Comparison of ENCODE assay signal across 24 cellular contexts in genomic region chr9:122221223-122221811, GRCh38. TPM values are rescaled to one million over a fixed set of nuclear protein-coding genes. Genes with fewer than 3 reads are reported as not detected.
DNase-seq lines count a peak whose midpoint lies in the region; TF ChIP-seq lines count a peak whose summit lies in the region.
"Had no signal": no experiment of that assay in that cellular context is flagged by ENCODE, and none has a peak within 500 bp of the region (broad histone marks: within the 10 kb centered on the region; RNA-seq: fewer than 3 reads in every experiment).

No MANE protein-coding gene starts in this region.

- no peak overlapping the region for H3K27ac Mint-ChIP-seq in activated T-helper 1 cell treated with anti-CD3 and anti-CD28 coated beads, Interleukin-12 subunit alpha, Interleukin-12 subunit beta, Interleukin-2, Interleukin-4 antibody, amounts not matched to agents 30 ng/mL and 10 ng/mL and 1 ng/mL, durations not matched to agents 14 hours and 24 hours and 36 hours
- H3K27ac Mint-ChIP-seq: activated naive CD4-positive, alpha-beta T cell treated with anti-CD3 and anti-CD28 coated beads, Interleukin-2, amount 10 ng/mL, durations not matched to agents 7 days and 5 days; immature natural killer cell had no signal

- no peak overlapping the region for H2BK15ac ChIP-seq in neuronal stem cell (ENCODE audit: low read length)

- H3K4ac ChIP-seq in neuronal stem cell (ENCODE audit: low read length), result no peak overlapping the region

- no peaks in the 10 kb centered on the region for H3K9me3 Mint-ChIP-seq in activated T-helper 1 cell treated with anti-CD3 and anti-CD28 coated beads, Interleukin-12 subunit alpha, Interleukin-12 subunit beta, Interleukin-2, Interleukin-4 antibody, amounts not matched to agents 30 ng/mL and 10 ng/mL and 1 ng/mL, durations not matched to agents 14 hours and 24 hours and 36 hours
- H3K9me3 Mint-ChIP-seq: activated naive CD4-positive, alpha-beta T cell treated with anti-CD3 and anti-CD28 coated beads, Interleukin-2, amount 10 ng/mL, durations not matched to agents 7 days and 5 days had no signal

- in situ Hi-C loops in GM13977 (cut with MboI; ENCODE audit: low pct_unique_long_range_greater_than_20kb, low sequenced_read_pairs, unreplicated experiment), result no loop called here

- DNase-seq in GM13977 (ENCODE audit: low spot score), result peak; percentile 23
- peak; percentile 18 for DNase-seq in NCI-H2171 (lab: John Stamatoyannopoulos, UW)
- DNase-seq in neuronal stem cell (ENCODE audit: low spot score), result no peak
- DNase-seq in activated T-cell treated with anti-CD3 and anti-CD28 coated beads, Interleukin-2, amount 50 U/mL, for 1 hour, result no peak
- no peak for DNase-seq in activated T-helper 1 cell treated with anti-CD3 and anti-CD28 coated beads, Interleukin-12 subunit alpha, Interleukin-12 subunit beta, Interleukin-2, Interleukin-4 antibody, amounts not matched to agents 30 ng/mL and 10 ng/mL and 1 ng/mL, durations not matched to agents 14 hours and 24 hours and 36 hours (ENCODE audit: low spot score)
- no peak for DNase-seq in BE2C
- DNase-seq: activated CD4-positive, alpha-beta T cell treated with anti-CD3 and anti-CD28 coated beads, Interleukin-2, amount 50 U/mL, for 48 hours; activated naive CD4-positive, alpha-beta T cell treated with anti-CD3 and anti-CD28 coated beads, Interleukin-2, amount 10 ng/mL, durations not matched to agents 7 days and 5 days; activated T-cell treated with anti-CD3 and anti-CD28 coated beads for 4 hours; aorta; DMS79; foreskin fibroblast; immature natural killer cell; KG1; NCI-H1092; NCI-H2029 treated with DMSO at 0.1 percent for 48 hours; NCI-H510A treated with DMSO at 0.1 percent for 48 hours; spleen; T-helper 1 cell had no signal

- H3K23ac ChIP-seq in neuronal stem cell (ENCODE audit: low read depth, low read length, poor library complexity), result no peak overlapping the region

- intact Hi-C loops in activated T-helper 1 cell treated with anti-CD3 and anti-CD28 coated beads, Interleukin-12 subunit alpha, Interleukin-12 subunit beta, Interleukin-2, Interleukin-4 antibody, amounts not matched to agents 30 ng/mL and 10 ng/mL and 1 ng/mL, durations not matched to agents 14 hours and 24 hours and 36 hours (cut with micrococcal nuclease), result no loop called here

- peak overlapping the region; percentile 44 for H2AFZ ChIP-seq in neuronal stem cell (ENCODE audit: low read length)

- H3K4me1 ChIP-seq in iPS-15b (ENCODE audit: control insufficient read depth, insufficient read depth, low read length) (peaks cover 10% of the 10 kb centered on the region), neuronal stem cell (ENCODE audit: control insufficient read depth in 2 of 2, insufficient read depth in 1 of 2, low read depth in 1 of 2, low read length in 2 of 2) (peaks cover 6% of the 10 kb centered on the region in 2 donors), BE2C (no peaks in the 10 kb centered on the region)
- H3K4me1 ChIP-seq: HAP-1 had no signal

- H3K18ac ChIP-seq in neuronal stem cell (ENCODE audit: low read length), result peak overlapping the region; percentile 16

- H2BK5ac ChIP-seq in neuronal stem cell (ENCODE audit: low read length), result no peak overlapping the region

- no peak overlapping the region for H4K91ac ChIP-seq in neuronal stem cell (ENCODE audit: low read depth, low read length, poor library complexity)

- H3K27ac ChIP-seq in neuronal stem cell (replicated peaks; ENCODE audit: low read length), result no peak overlapping the region
- H3K27ac ChIP-seq: C4-2B, spleen, thoracic aorta, VCaP had no signal

- peak overlapping the region; percentile 43 for H3K4me3 ChIP-seq in iPS-15b (ENCODE audit: low read depth, low read length)
- H3K4me3 ChIP-seq in neuronal stem cell (ENCODE audit: low read length in 2 of 2), result no peak overlapping the region
- H3K4me3 ChIP-seq in BE2C (ENCODE audit: low read depth, low read length), result no peak overlapping the region
- H3K4me3 ChIP-seq: HAP-1, thoracic aorta had no signal

- no peak overlapping the region for H3K9ac ChIP-seq in iPS-15b (ENCODE audit: low read depth, low read length)
- H3K9ac ChIP-seq in neuronal stem cell (ENCODE audit: low read depth, low read length, poor library complexity), result no peak overlapping the region

- no peak overlapping the region for H4K8ac ChIP-seq in neuronal stem cell (ENCODE audit: low read depth, low read length)

- H3K4me1 Mint-ChIP-seq in activated T-helper 1 cell treated with anti-CD3 and anti-CD28 coated beads, Interleukin-12 subunit alpha, Interleukin-12 subunit beta, Interleukin-2, Interleukin-4 antibody, amounts not matched to agents 30 ng/mL and 10 ng/mL and 1 ng/mL, durations not matched to agents 14 hours and 24 hours and 36 hours (ENCODE audit: low read depth), result peaks cover 27% of the 10 kb centered on the region

- H2AK5ac ChIP-seq in neuronal stem cell (ENCODE audit: low read depth, low read length), result no peak overlapping the region

- H3K79me1 ChIP-seq in neuronal stem cell (ENCODE audit: low read depth, low read length), result no peaks in the 10 kb centered on the region

- no peak overlapping the region for H2BK120ac ChIP-seq in neuronal stem cell (ENCODE audit: low read depth, low read length)

- no peak for TF ChIP-seq CTCF in GM13977 (IDR thresholded peaks at IDR 0.05; ENCODE audit: extremely low read depth, insufficient read depth, missing control alignments)
- no peak for TF ChIP-seq CTCF in BE2C (IDR thresholded peaks at IDR 0.05; ENCODE audit: low read depth, low read length)

- H3K36me3 Mint-ChIP-seq in activated T-helper 1 cell treated with anti-CD3 and anti-CD28 coated beads, Interleukin-12 subunit alpha, Interleukin-12 subunit beta, Interleukin-2, Interleukin-4 antibody, amounts not matched to agents 30 ng/mL and 10 ng/mL and 1 ng/mL, durations not matched to agents 14 hours and 24 hours and 36 hours (ENCODE audit: low read depth), result peaks cover 3% of the 10 kb centered on the region
- H3K36me3 Mint-ChIP-seq: activated naive CD4-positive, alpha-beta T cell treated with anti-CD3 and anti-CD28 coated beads, Interleukin-2, amount 10 ng/mL, durations not matched to agents 7 days and 5 days; immature natural killer cell had no signal

- peaks cover 99% of the 10 kb centered on the region for H3K27me3 ChIP-seq in iPS-15b (ENCODE audit: control insufficient read depth, insufficient read depth, low read length)
- peaks cover 78 to 100% (median 99%) of the 10 kb centered on the region in 3 experiments for H3K27me3 ChIP-seq in neuronal stem cell (ENCODE audit: control insufficient read depth in 3 of 3, insufficient read depth in 3 of 3, low read depth in 1 of 3, low read length in 3 of 3)
- H3K27me3 ChIP-seq in BE2C, result peaks cover 100% of the 10 kb centered on the region

- H3K4me3 Mint-ChIP-seq in activated T-helper 1 cell treated with anti-CD3 and anti-CD28 coated beads, Interleukin-12 subunit alpha, Interleukin-12 subunit beta, Interleukin-2, Interleukin-4 antibody, amounts not matched to agents 30 ng/mL and 10 ng/mL and 1 ng/mL, durations not matched to agents 14 hours and 24 hours and 36 hours, result no peak overlapping the region
- H3K4me3 Mint-ChIP-seq: activated naive CD4-positive, alpha-beta T cell treated with anti-CD3 and anti-CD28 coated beads, Interleukin-2, amount 10 ng/mL, durations not matched to agents 7 days and 5 days; immature natural killer cell had no signal

- no peak overlapping the region for H2BK12ac ChIP-seq in neuronal stem cell (ENCODE audit: low read length)

- no peaks in the 10 kb centered on the region for H3K9me3 ChIP-seq in iPS-15b (ENCODE audit: control insufficient read depth, insufficient read depth, low read length)
- H3K9me3 ChIP-seq in neuronal stem cell (replicated peaks in 1 of 2; ENCODE audit: control insufficient read depth in 2 of 2, insufficient read depth in 1 of 2, low read depth in 1 of 2, low read length in 2 of 2), result peaks cover 2 to 3% of the 10 kb centered on the region in 2 donors
- peaks cover 5% of the 10 kb centered on the region; the same call in 1 of the 2 replicates for H3K9me3 ChIP-seq in BE2C
- H3K9me3 ChIP-seq: HAP-1, spleen, thoracic aorta had no signal

- no peak overlapping the region for H3K14ac ChIP-seq in neuronal stem cell (ENCODE audit: low read length)

- H3K4me2 ChIP-seq in neuronal stem cell (ENCODE audit: insufficient read depth, low read length, poor library complexity, severe bottlenecking), result peak overlapping the region; percentile 63

- H3K27me3 Mint-ChIP-seq in activated T-helper 1 cell treated with anti-CD3 and anti-CD28 coated beads, Interleukin-12 subunit alpha, Interleukin-12 subunit beta, Interleukin-2, Interleukin-4 antibody, amounts not matched to agents 30 ng/mL and 10 ng/mL and 1 ng/mL, durations not matched to agents 14 hours and 24 hours and 36 hours (ENCODE audit: insufficient read depth), result peaks cover 72% of the 10 kb centered on the region

- WGBS in neuronal stem cell (ENCODE audit: extremely low coverage in 2 of 2, insufficient read length in 2 of 2, insufficient replicate concordance in 1 of 2), 2 donors, result no CpG with 5 or more reads among the region's 26 CpGs

- no peaks in the 10 kb centered on the region for H3K36me3 ChIP-seq in iPS-15b (ENCODE audit: control insufficient read depth, insufficient read depth, low read length)
- no peaks in the 10 kb centered on the region for H3K36me3 ChIP-seq in neuronal stem cell (replicated peaks in 1 of 2; ENCODE audit: control insufficient read depth in 2 of 2, insufficient read depth in 2 of 2, low read length in 2 of 2)
- H3K36me3 ChIP-seq in BE2C, result no peaks in the 10 kb centered on the region
- H3K36me3 ChIP-seq: HAP-1, spleen, thoracic aorta had no signal

RNA-seq across cellular contexts. Expression of gene LHX6, which starts 7.4 kb away (rescaled TPM):
- 0.04 TPM for polyA plus RNA-seq in neuronal stem cell (2013, experiment 1 of 2)
- polyA plus RNA-seq in neuronal stem cell (2013, experiment 2 of 2), result 0.12 TPM
- total RNA-seq in activated T-helper 1 cell treated with anti-CD3 and anti-CD28 coated beads, Interleukin-12 subunit alpha, Interleukin-12 subunit beta, Interleukin-2, Interleukin-4 antibody, amounts not matched to agents 30 ng/mL and 10 ng/mL and 1 ng/mL, durations not matched to agents 14 hours and 24 hours and 36 hours, result 0.08 TPM in 1 of 2 replicates, not detected in the other
- 0.17 TPM for polyA plus RNA-seq in BE2C (2012; ENCODE audit: insufficient read depth, insufficient read length, low read depth)
- polyA plus RNA-seq: aorta, immature natural killer cell had no signal

RNA-seq across cellular contexts. Expression of gene RBM18, which starts 43.3 kb away (rescaled TPM):
- 12.7 TPM for polyA plus RNA-seq in neuronal stem cell (2013, experiment 1 of 2)
- 12.1 TPM for polyA plus RNA-seq in neuronal stem cell (2013, experiment 2 of 2)
- 29.9 and 31.5 TPM in 2 replicates for total RNA-seq in activated T-helper 1 cell treated with anti-CD3 and anti-CD28 coated beads, Interleukin-12 subunit alpha, Interleukin-12 subunit beta, Interleukin-2, Interleukin-4 antibody, amounts not matched to agents 30 ng/mL and 10 ng/mL and 1 ng/mL, durations not matched to agents 14 hours and 24 hours and 36 hours
- 57.4 TPM for polyA plus RNA-seq in BE2C (2012; ENCODE audit: insufficient read depth, insufficient read length, low read depth)

RNA-seq across cellular contexts. Expression of gene MRRF, which starts 43.4 kb away (rescaled TPM):
- polyA plus RNA-seq in neuronal stem cell (2013, experiment 1 of 2), result 21.2 TPM
- 23.2 TPM for polyA plus RNA-seq in neuronal stem cell (2013, experiment 2 of 2)
- total RNA-seq in activated T-helper 1 cell treated with anti-CD3 and anti-CD28 coated beads, Interleukin-12 subunit alpha, Interleukin-12 subunit beta, Interleukin-2, Interleukin-4 antibody, amounts not matched to agents 30 ng/mL and 10 ng/mL and 1 ng/mL, durations not matched to agents 14 hours and 24 hours and 36 hours, result 58.8 and 66.0 TPM in 2 replicates
- 41.2 TPM for polyA plus RNA-seq in BE2C (2012; ENCODE audit: insufficient read depth, insufficient read length, low read depth)

Comparison
In these comparisons a context has a peak if more than half of its experiments do, and no peak if none do; other contexts are left out.
1. DNase-seq: peak in GM13977 (single experiment) and NCI-H2171 (single experiment); none in neuronal stem cell (single experiment), activated T-cell treated with anti-CD3 and anti-CD28 coated beads, Interleukin-2, amount 50 U/mL, for 1 hour (single experiment), activated T-helper 1 cell treated with anti-CD3 and anti-CD28 coated beads, Interleukin-12 subunit alpha, Interleukin-12 subunit beta, Interleukin-2, Interleukin-4 antibody, amounts not matched to agents 30 ng/mL and 10 ng/mL and 1 ng/mL, durations not matched to agents 14 hours and 24 hours and 36 hours (single experiment) and BE2C (single experiment).